ENCODE assay signal across 1 cellular context in genomic region chr9:113567361-113568080, GRCh38.
A peak's percentile ranks its signal among the peaks of the same experiment; 100 is the strongest.
TF ChIP-seq lines count a peak whose summit lies in the region.

No MANE protein-coding gene starts in this region.

TF ChIP-seq in K562, 482 proteins besides CTCF, POLR2A, EP300 and RAD21:
- TF ChIP-seq ZBTB40 (IDR thresholded peaks at IDR 0.05) (0 out of 2 replicates have a peak, but pooled peaks have one; percentile 47), ZBTB40 (CRISPR knock-in tag; IDR thresholded peaks at IDR 0.05) (no peak), FOXK1 (CRISPR knock-in tag; IDR thresholded peaks at IDR 0.05; ENCODE audit: borderline replicate concordance) (no peak)
